Comparison of ENCODE assay signal across 17 cellular contexts in genomic region chr15:77552066-77552465, GRCh38.
DNase-seq lines count a peak whose midpoint lies in the region; ATAC-seq, FAIRE-seq and TF ChIP-seq lines count a peak whose summit lies in the region.
"Had no signal": no experiment of that assay in that cellular context is flagged by ENCODE, and none has a peak within 500 bp of the region (broad histone marks: within the 10 kb centered on the region; RNA-seq: fewer than 3 reads in every experiment).

No MANE protein-coding gene starts in this region.

- H3K27ac ChIP-seq in right cardiac atrium (ENCODE audit: low read length) = no peak overlapping the region
- no peak overlapping the region for H3K27ac ChIP-seq in left ventricle myocardium inferior (replicated peaks)
- no peak overlapping the region for H3K27ac ChIP-seq in H1 (ENCODE audit: low read depth, low read length)
- no peak overlapping the region for H3K27ac ChIP-seq in effector memory CD4-positive, alpha-beta T cell (ENCODE audit: insufficient read depth, low read length, poor library complexity, severe bottlenecking)
- H3K27ac ChIP-seq: BLaER1 had no signal

- POLR2A ChIA-PET in H1 (lab: Charles Lee; ENCODE audit: partially characterized antibody) = no interaction called here

- H3K79me2 ChIP-seq in H1 (ENCODE audit: control insufficient read depth in 1 of 2, insufficient read depth in 2 of 2, low read length in 2 of 2) = no peaks in the 10 kb centered on the region

- no peak overlapping the region for H3K14ac ChIP-seq in H1 (ENCODE audit: insufficient read length)

- TF ChIP-seq CTCF in left ventricle myocardium inferior (IDR thresholded peaks at IDR 0.05; ENCODE audit: borderline replicate concordance) = no peak
- TF ChIP-seq CTCF in H1 (IDR thresholded peaks at IDR 0.05; ENCODE audit: control extremely low read depth in 1 of 3, insufficient read depth in 1 of 3, low read depth in 1 of 3, low read length in 3 of 3) = no peak
- no peak for TF ChIP-seq CTCF in mucosa of descending colon (IDR thresholded peaks at IDR 0.05)

- peak overlapping the region; percentile 31; the same call in 1 of the 2 replicates for H4K8ac ChIP-seq in H1 (ENCODE audit: extremely low read depth, insufficient read depth, low read length)

- no peak overlapping the region for H2BK20ac ChIP-seq in H1 (ENCODE audit: low read length)

- intact Hi-C loops in right cardiac atrium (cut with DNase I) = no loop called here
- intact Hi-C loops in left ventricle myocardium inferior (cut with micrococcal nuclease) = no loop called here
- intact Hi-C loops in mucosa of descending colon (cut with DNase I, micrococcal nuclease) = no loop called here

- H3K36me3 ChIP-seq in left ventricle myocardium inferior = no peaks in the 10 kb centered on the region
- no peaks in the 10 kb centered on the region for H3K36me3 ChIP-seq in H1 (ENCODE audit: control insufficient read depth in 2 of 4, insufficient read depth in 4 of 4, low read length in 3 of 4)
- H3K36me3 ChIP-seq in mucosa of descending colon (ENCODE audit: low read depth) = no peaks in the 10 kb centered on the region
- no peaks in the 10 kb centered on the region for H3K36me3 ChIP-seq in effector memory CD4-positive, alpha-beta T cell (ENCODE audit: control insufficient read depth, insufficient read depth, low read length)
- H3K36me3 ChIP-seq: BLaER1 had no signal

- H3K56ac ChIP-seq in H1 (replicated peaks; ENCODE audit: insufficient read length, low read depth, low read length) = no peak overlapping the region

- no peak overlapping the region for H4K91ac ChIP-seq in H1 (replicated peaks; ENCODE audit: insufficient read length, low read length)

- H4K5ac ChIP-seq in H1 (ENCODE audit: insufficient read length, low read depth, low read length) = no peak overlapping the region

- H3K27me3 ChIP-seq in right cardiac atrium (ENCODE audit: control insufficient read depth, insufficient read depth) (no peaks in the 10 kb centered on the region), left ventricle myocardium inferior (ENCODE audit: low read depth) (no peaks in the 10 kb centered on the region), H1 (replicated peaks in 1 of 4; ENCODE audit: control insufficient read depth in 3 of 4, extremely low read depth in 1 of 4, insufficient read depth in 3 of 4, low read length in 3 of 4) (no peaks in the 10 kb centered on the region)
- no peaks in the 10 kb centered on the region for H3K27me3 ChIP-seq in effector memory CD4-positive, alpha-beta T cell (replicated peaks; ENCODE audit: control insufficient read depth, insufficient read depth, low read length, poor library complexity, severe bottlenecking)
- H3K27me3 ChIP-seq: BLaER1 had no signal

- H3K9me3 ChIP-seq in right cardiac atrium (ENCODE audit: control insufficient read depth, low read length) (no peaks in the 10 kb centered on the region), left ventricle myocardium inferior (replicated peaks) (no peaks in the 10 kb centered on the region), H1 (ENCODE audit: insufficient read depth in 2 of 2, low read depth in 1 of 2, low read length in 1 of 2) (no peaks in the 10 kb centered on the region), mucosa of descending colon (no peaks in the 10 kb centered on the region)
- H3K9me3 ChIP-seq in effector memory CD4-positive, alpha-beta T cell (ENCODE audit: control insufficient read depth, low read length) = no peaks in the 10 kb centered on the region
- H3K9me3 ChIP-seq: BLaER1 had no signal

- H4K20me1 ChIP-seq in H1 (replicated peaks in 1 of 2; ENCODE audit: control insufficient read depth in 1 of 2, insufficient read depth in 2 of 2, low read length in 2 of 2) = no peaks in the 10 kb centered on the region
- H4K20me1 ChIP-seq: BLaER1 had no signal

- peak overlapping the region; percentile 86; the same call in 1 of the 2 replicates for H2AK5ac ChIP-seq in H1 (ENCODE audit: low read depth, low read length)

- no peak overlapping the region for H2AFZ ChIP-seq in H1 (ENCODE audit: low read length)

- no peak overlapping the region for H3K4me2 ChIP-seq in H1 (ENCODE audit: insufficient read depth in 1 of 2, low read depth in 2 of 2, low read length in 2 of 2)
- H3K4me2 ChIP-seq: BLaER1 had no signal

- 0 out of 2 replicates have a peak overlapping the region, but pooled peaks have one; percentile 44 for H2BK5ac ChIP-seq in H1 (ENCODE audit: low read depth, low read length)

- H3K9ac ChIP-seq in H1 (replicated peaks in 1 of 4; ENCODE audit: extremely low read depth in 1 of 4, low read depth in 3 of 4, low read length in 3 of 4) = no peak overlapping the region
- H3K9ac ChIP-seq: BLaER1 had no signal

- ATAC-seq in right cardiac atrium = no peak
- ATAC-seq in mucosa of descending colon = peak; percentile 64
- no peak for ATAC-seq in HG03571 (IDR thresholded peaks at IDR 0.05; ENCODE audit: unreplicated experiment)
- ATAC-seq: HepG2 had no signal

- no peak overlapping the region for H3K18ac ChIP-seq in H1 (ENCODE audit: extremely low read depth, low read length)

- H3K79me1 ChIP-seq in H1 (ENCODE audit: low read depth, low read length) = no peaks in the 10 kb centered on the region

- peak in 2 of 3 donors; percentile 31 to 35 for DNase-seq in right cardiac atrium
- DNase-seq in left ventricle myocardium inferior = no peak
- no peak for DNase-seq in H1 (ENCODE audit: low read depth in 1 of 2, low spot score in 2 of 2)
- DNase-seq in mucosa of descending colon = peak in 1 of 3 donors; percentile 49
- no peak for DNase-seq in urothelium cell line (ENCODE audit: low spot score)
- DNase-seq in effector memory CD4-positive, alpha-beta T cell = no peak
- no peak for DNase-seq in activated CD8-positive, alpha-beta memory T cell treated with anti-CD3 and anti-CD28 coated beads, Interleukin-2, amount 50 U/mL, for 4 hours
- DNase-seq: 8988T; AML-193; Calu3; CD4-positive, CD25-positive, alpha-beta regulatory T cell; DMS 273 treated with DMSO at 0.1 percent for 48 hours had no signal

- no peak for TF ChIP-seq RAD21 in H1 (IDR thresholded peaks at IDR 0.05 in 1 of 2, conservative IDR thresholded peaks at IDR 0.05 in 1 of 2; ENCODE audit: low read depth in 2 of 2, low read length in 2 of 2)

- H2BK12ac ChIP-seq in H1 (ENCODE audit: low read depth, low read length) = 0 out of 2 replicates have a peak overlapping the region, but pooled peaks have one; percentile 60

- FAIRE-seq in H1 (lab: Jason Lieb, UNC) (no peak), urothelium cell line (lab: Jason Lieb, UNC) (peak; percentile 37)
- FAIRE-seq: H54, HepG2, HTR-8/SVneo had no signal

- H3K23me2 ChIP-seq in H1 (ENCODE audit: low read depth, low read length) = peaks cover 4% of the 10 kb centered on the region; the same call in 1 of the 2 replicates

- CTCF ChIA-PET in H1 (lab: Charles Lee; ENCODE audit: partially characterized antibody) = interaction anchor here (0.9 to 1.4 kb wide), 5 partner anchors 9 to 525 kb away, joined by 3 to 6 read pairs (median 3); no protein-coding TSS in a partner anchor

- no peak overlapping the region for H3K23ac ChIP-seq in H1 (ENCODE audit: insufficient read length)

- no peak overlapping the region for H2BK120ac ChIP-seq in H1 (replicated peaks; ENCODE audit: low read depth, low read length)

- H2BK15ac ChIP-seq in H1 (ENCODE audit: low read length) = 0 out of 2 replicates have a peak overlapping the region, but pooled peaks have one; percentile 95

- H3K4me1 ChIP-seq in right cardiac atrium (ENCODE audit: control insufficient read depth, insufficient read depth, low read length) (no peaks in the 10 kb centered on the region), left ventricle myocardium inferior (peaks cover 3% of the 10 kb centered on the region), H1 (replicated peaks in 1 of 4; ENCODE audit: control insufficient read depth in 3 of 4, insufficient read depth in 4 of 4, low read length in 3 of 4) (peaks cover 0 to 12% (median 5%) of the 10 kb centered on the region in 4 experiments; a peak in 6 of 7 replicates), mucosa of descending colon (ENCODE audit: low read depth) (no peaks in the 10 kb centered on the region)
- no peaks in the 10 kb centered on the region for H3K4me1 ChIP-seq in effector memory CD4-positive, alpha-beta T cell (ENCODE audit: control insufficient read depth, insufficient read depth, low read length, poor library complexity, severe bottlenecking)

- no peak overlapping the region for H3K4ac ChIP-seq in H1 (replicated peaks; ENCODE audit: insufficient read length, low read depth, low read length)

- TF ChIP-seq POLR2A in H1 (IDR thresholded peaks at IDR 0.05; ENCODE audit: control extremely low read depth in 1 of 2, low read depth in 2 of 2, low read length in 2 of 2) = no peak

- no peak for TF ChIP-seq EP300 in H1 (IDR thresholded peaks at IDR 0.05; ENCODE audit: borderline replicate concordance in 1 of 2, low read depth in 2 of 2, low read length in 2 of 2)

- WGBS in right cardiac atrium = 88% methylated on average over 4 of the region's 4 CpGs
- whole genome bisulfite sequencing in H1 (ENCODE audit: extremely low coverage in 1 of 2, insufficient coverage in 1 of 2, insufficient read length in 1 of 2, insufficient replicate concordance in 2 of 2, low coverage in 1 of 2, low lambda C conversion rate in 2 of 2, missing lambda C conversion rate in 1 of 2), 2 experiments = 83% methylated on average over 3 of the region's 4 CpGs; no CpG with 5 or more reads in 1 of the 2 experiments

- H3K4me3 ChIP-seq in right cardiac atrium (ENCODE audit: low read length) (no peak overlapping the region), left ventricle myocardium inferior (no peak overlapping the region), H1 (ENCODE audit: extremely low read depth in 1 of 4, insufficient read depth in 2 of 4, low read depth in 3 of 4, low read length in 4 of 4) (no peak overlapping the region), mucosa of descending colon (no peak overlapping the region)
- no peak overlapping the region for H3K4me3 ChIP-seq in effector memory CD4-positive, alpha-beta T cell (ENCODE audit: insufficient read depth, low read depth, low read length, poor library complexity, severe bottlenecking)
- H3K4me3 ChIP-seq: BLaER1 had no signal

TF ChIP-seq in H1, 55 proteins besides CTCF, POLR2A, EP300 and RAD21 (continues in another document):
- TF ChIP-seq KDM4A (IDR thresholded peaks at IDR 0.05; ENCODE audit: low read depth, low read length, severe bottlenecking) (no peak), E2F6 (IDR thresholded peaks at IDR 0.05) (no peak), RXRA (IDR thresholded peaks at IDR 0.05; ENCODE audit: insufficient read depth, low read depth, low read length) (no peak), CBX5 (IDR thresholded peaks at IDR 0.05; ENCODE audit: low read depth, low read length) (no peak), SP2 (IDR thresholded peaks at IDR 0.05; ENCODE audit: low read length) (no peak), BRCA1 (IDR thresholded peaks at IDR 0.05; ENCODE audit: low read depth, low read length) (no peak), KDM1A (IDR thresholded peaks at IDR 0.05; ENCODE audit: borderline replicate concordance, low read length) (no peak)

Comparison
In these comparisons a context has a peak if more than half of its experiments do, and no peak if none do; other contexts are left out.
1. DNase-seq: peak in right cardiac atrium (2 of 3); none in left ventricle myocardium inferior (single experiment), H1 (0 of 2), urothelium cell line (single experiment), effector memory CD4-positive, alpha-beta T cell (0 of 3) and activated CD8-positive, alpha-beta memory T cell treated with anti-CD3 and anti-CD28 coated beads, Interleukin-2, amount 50 U/mL, for 4 hours (single experiment).